Comparison of ENCODE assay signal across 9 cellular contexts in genomic region chr10:95363303-95363912, GRCh38.
DNase-seq lines count a peak whose midpoint lies in the region; ATAC-seq and TF ChIP-seq lines count a peak whose summit lies in the region.
"Had no signal": no experiment of that assay in that cellular context is flagged by ENCODE, and none has a peak within 500 bp of the region (broad histone marks: within the 10 kb centered on the region; RNA-seq: fewer than 3 reads in every experiment).

No MANE protein-coding gene starts in this region.

- TF ChIP-seq CTCF in glutamatergic neuron (IDR thresholded peaks at IDR 0.05; ENCODE audit: partially characterized antibody, unreplicated experiment) (peak; percentile 86), retinal pigment epithelial cell (conservative IDR thresholded peaks at IDR 0.05; ENCODE audit: low read depth, low read length) (peak; percentile 88)

- no peak overlapping the region for H3K4me3 ChIP-seq in retinal pigment epithelial cell (ENCODE audit: low read length)

- H3K9me3 Mint-ChIP-seq in activated T-helper 17 cell treated with anti-CD3 and anti-CD28 coated beads, Interleukin-2, amount 50 U/mL, for 72 hours: no peaks in the 10 kb centered on the region
- H3K9me3 Mint-ChIP-seq in glutamatergic neuron (ENCODE audit: unreplicated experiment): peaks cover 5% of the 10 kb centered on the region

- H3K36me3 Mint-ChIP-seq in activated T-helper 17 cell treated with anti-CD3 and anti-CD28 coated beads, Interleukin-2, amount 50 U/mL, for 72 hours (ENCODE audit: low read depth): no peaks in the 10 kb centered on the region
- H3K36me3 Mint-ChIP-seq in glutamatergic neuron (ENCODE audit: unreplicated experiment): no peaks in the 10 kb centered on the region
- H3K36me3 Mint-ChIP-seq: activated naive CD8-positive, alpha-beta T cell had no signal

- no peaks in the 10 kb centered on the region for H3K4me1 Mint-ChIP-seq in activated T-helper 17 cell treated with anti-CD3 and anti-CD28 coated beads, Interleukin-2, amount 50 U/mL, for 72 hours
- peaks cover 2% of the 10 kb centered on the region for H3K4me1 Mint-ChIP-seq in glutamatergic neuron (ENCODE audit: low read depth, unreplicated experiment)

- ATAC-seq in HG03354 (IDR thresholded peaks at IDR 0.05; ENCODE audit: poor library complexity, severe bottlenecking, unreplicated experiment) (peak; percentile 83), HG03439 (IDR thresholded peaks at IDR 0.05; ENCODE audit: unreplicated experiment) (no peak)
- ATAC-seq in activated T-helper 17 cell treated with anti-CD3 and anti-CD28 coated beads, Interleukin-2, amount 50 U/mL, for 72 hours (replicated peaks): peak; percentile 50

- H3K27me3 Mint-ChIP-seq in activated T-helper 17 cell treated with anti-CD3 and anti-CD28 coated beads, Interleukin-2, amount 50 U/mL, for 72 hours: peaks cover 8% of the 10 kb centered on the region
- peaks cover 8% of the 10 kb centered on the region for H3K27me3 Mint-ChIP-seq in glutamatergic neuron (ENCODE audit: unreplicated experiment)

- no peak overlapping the region for H3K27ac Mint-ChIP-seq in activated T-helper 17 cell treated with anti-CD3 and anti-CD28 coated beads, Interleukin-2, amount 50 U/mL, for 72 hours
- H3K27ac Mint-ChIP-seq in glutamatergic neuron (ENCODE audit: unreplicated experiment): no peak overlapping the region
- H3K27ac Mint-ChIP-seq: activated naive CD8-positive, alpha-beta T cell had no signal

- peak; percentile 78 for DNase-seq in DMS53 (lab: John Stamatoyannopoulos, UW)
- DNase-seq in GM19238 (ENCODE audit: insufficient read length, low spot score): peak; percentile 43
- DNase-seq in NCI-H69 (lab: John Stamatoyannopoulos, UW): peak; percentile 64
- DNase-seq in glutamatergic neuron: no peak
- DNase-seq in retinal pigment epithelial cell (ENCODE audit: low read depth): no peak

- H3K4me3 Mint-ChIP-seq in activated T-helper 17 cell treated with anti-CD3 and anti-CD28 coated beads, Interleukin-2, amount 50 U/mL, for 72 hours: no peak overlapping the region
- no peak overlapping the region for H3K4me3 Mint-ChIP-seq in glutamatergic neuron (ENCODE audit: unreplicated experiment)
- H3K4me3 Mint-ChIP-seq: activated naive CD8-positive, alpha-beta T cell had no signal

Comparison
In these comparisons a context has a peak if more than half of its experiments do, and no peak if none do; other contexts are left out.
1. DNase-seq: peak in DMS53 (single experiment), GM19238 (single experiment) and NCI-H69 (single experiment); none in glutamatergic neuron (single experiment) and retinal pigment epithelial cell (single experiment).